Comparison of ENCODE assay signal across 2 cellular contexts in genomic region chrY:24630528-24631246, GRCh38. TPM values are rescaled to one million over a fixed set of nuclear protein-coding genes. Genes with fewer than 3 reads are reported as not detected.
"Had no signal": no experiment of that assay in that cellular context is flagged by ENCODE, and none has a peak within 500 bp of the region (broad histone marks: within the 10 kb centered on the region; RNA-seq: fewer than 3 reads in every experiment).

No MANE protein-coding gene starts in this region.

RNA-seq across cellular contexts. Expression of gene BPY2B, which starts 12.9 kb away (rescaled TPM):
- total RNA-seq: G401, GM12878 had no signal
